Comparison of ENCODE assay signal across 14 cellular contexts in the genomic region with DNA sequence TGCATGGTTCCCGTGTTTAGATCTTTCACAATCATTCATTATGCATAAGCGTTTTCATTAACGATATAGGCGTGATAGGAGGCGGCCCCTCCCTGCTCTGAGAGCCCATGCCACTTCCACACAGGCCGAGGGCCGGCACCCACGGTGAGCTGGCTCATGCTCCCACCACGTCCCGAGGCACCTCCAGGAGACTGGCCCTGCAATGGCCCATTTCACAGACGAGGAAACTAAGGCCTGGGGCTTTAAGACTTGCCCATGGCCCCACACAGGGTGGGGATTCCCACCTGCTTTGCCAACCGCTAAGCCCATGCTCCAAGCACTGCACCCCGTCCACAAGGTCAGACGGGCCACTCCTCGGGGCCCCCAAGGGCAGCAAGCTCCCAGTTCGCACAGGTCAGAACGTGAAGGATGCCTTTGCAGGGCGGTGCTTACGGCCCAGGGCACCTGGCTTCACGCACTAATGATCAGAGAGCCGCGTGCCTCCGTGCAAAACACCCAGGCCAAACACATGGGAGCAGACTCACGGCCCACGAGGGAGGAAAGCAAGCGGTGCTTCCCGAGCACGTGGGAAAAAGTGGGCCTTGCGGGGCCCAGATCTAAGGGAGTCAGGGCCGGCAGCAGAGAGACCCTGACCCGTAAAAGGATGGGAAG. TPM values are rescaled to one million over a fixed set of nuclear protein-coding genes. Genes with fewer than 3 reads are reported as not detected.
DNase-seq lines count a peak whose midpoint lies in the region; ATAC-seq lines count a peak whose summit lies in the region.
"Had no signal": no experiment of that assay in that cellular context is flagged by ENCODE, and none has a peak within 500 bp of the region (broad histone marks: within the 10 kb centered on the region; RNA-seq: fewer than 3 reads in every experiment).

No MANE protein-coding gene starts in this region.

- H3K27me3 Mint-ChIP-seq in immature natural killer cell (ENCODE audit: low read depth in 3 of 3), result peaks cover 2 to 22% (median 7%) of the 10 kb centered on the region in 3 donors

- H3K4me1 Mint-ChIP-seq in immature natural killer cell, result peaks cover 94 to 97% of the 10 kb centered on the region in 2 donors

- H3K27ac Mint-ChIP-seq in immature natural killer cell, result peak overlapping the region; percentile 91 to 94 (median 92)
- H3K27ac Mint-ChIP-seq: activated T-helper 2 cell treated with anti-CD3 and anti-CD28 coated beads, Interferon-gamma antibody, Interleukin-2, Interleukin-4, amounts not matched to agents 10 μg/mL and 5 μg/mL and 100 μg/mL, durations not matched to agents 14 hours and 24 hours and 36 hours; progenitor cell of endocrine pancreas had no signal

- no peak for ATAC-seq in HG02588 (IDR thresholded peaks at IDR 0.05; ENCODE audit: unreplicated experiment)
- ATAC-seq: left colon had no signal

- peak; percentile 66 for DNase-seq in CD1c-positive myeloid dendritic cell (ENCODE audit: extremely low spot score)
- DNase-seq in SW480 (ENCODE audit: low spot score), result peak; percentile 44
- DNase-seq in immature natural killer cell, result no peak
- DNase-seq in renal cortical epithelial cell (ENCODE audit: low read depth), result peak; percentile 28
- no peak for DNase-seq in amygdala (lab: John Stamatoyannopoulos, UW)
- no peak for DNase-seq in DMS79 (lab: John Stamatoyannopoulos, UW)
- no peak for DNase-seq in retina
- DNase-seq: GF-D8, NCI-H526 treated with DMSO at 0.1 percent for 48 hours, SK-N-SH had no signal

- H3K36me3 Mint-ChIP-seq in immature natural killer cell, result peaks cover 0 to 15% (median 0%) of the 10 kb centered on the region in 3 donors

- peak overlapping the region; percentile 84 to 96 (median 95) for H3K4me3 Mint-ChIP-seq in immature natural killer cell

- H3K9me3 Mint-ChIP-seq in immature natural killer cell, result no peaks in the 10 kb centered on the region
- H3K9me3 Mint-ChIP-seq: activated T-helper 2 cell treated with anti-CD3 and anti-CD28 coated beads, Interferon-gamma antibody, Interleukin-2, Interleukin-4, amounts not matched to agents 10 μg/mL and 5 μg/mL and 100 μg/mL, durations not matched to agents 14 hours and 24 hours and 36 hours had no signal

RNA-seq across cellular contexts. Expression of a gene that starts 8.3 kb away (rescaled TPM):
- 10 to 100 TPM; 32.8 to 98.9 (median 33.3) TPM for polyA plus RNA-seq in immature natural killer cell
- total RNA-seq in renal cortical epithelial cell, result 11.3 and 21.3 TPM in 2 replicates

Comparison
In these comparisons a context has a peak if more than half of its experiments do, and no peak if none do; other contexts are left out.
1. DNase-seq: peak in CD1c-positive myeloid dendritic cell (single experiment), SW480 (single experiment) and renal cortical epithelial cell (single experiment); none in immature natural killer cell (0 of 3), amygdala (0 of 56), DMS79 (single experiment) and retina (single experiment).